ENCODE assay signal across 11 cellular contexts in the genomic region with DNA sequence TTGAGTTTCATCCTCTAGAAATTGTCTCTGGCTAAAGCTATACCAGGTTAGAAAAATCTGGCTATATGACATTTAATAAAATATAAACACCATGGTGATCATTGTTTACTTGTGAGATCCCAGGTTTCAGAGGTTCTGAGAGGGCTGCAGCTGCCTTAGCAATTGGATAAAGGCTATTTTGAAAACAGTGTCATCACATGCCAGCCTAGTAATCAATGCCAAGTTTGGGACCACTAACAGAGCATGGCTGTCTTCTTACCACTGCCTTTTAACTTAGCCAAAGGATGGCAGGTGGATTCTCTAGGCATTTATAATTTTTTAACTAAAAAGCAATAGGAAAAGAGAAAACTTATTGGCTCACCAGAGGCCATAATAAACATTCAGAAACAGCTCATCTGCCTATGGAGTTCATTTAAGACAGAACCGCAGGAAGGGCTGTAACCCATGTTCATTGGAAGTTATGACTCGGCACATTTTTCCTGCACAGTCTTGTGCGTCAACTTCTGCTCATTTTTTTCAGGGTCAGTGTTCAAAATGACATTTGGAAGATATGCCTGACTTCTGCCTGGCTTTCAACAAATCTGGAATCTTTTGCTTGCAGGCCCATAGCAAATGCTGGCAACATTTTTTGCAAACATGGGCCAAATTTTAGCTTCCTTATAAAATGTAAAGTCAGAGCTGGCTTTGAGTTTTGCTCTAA.
DNase-seq lines count a peak whose midpoint lies in the region; ATAC-seq and TF ChIP-seq lines count a peak whose summit lies in the region.
"Had no signal": no experiment of that assay in that cellular context is flagged by ENCODE, and none has a peak within 500 bp of the region (broad histone marks: within the 10 kb centered on the region; RNA-seq: fewer than 3 reads in every experiment).

No MANE protein-coding gene starts in this region.

- peaks cover 16% of the 10 kb centered on the region for H3K4me1 ChIP-seq in hepatocyte (ENCODE audit: insufficient read depth)
- peaks cover 13% of the 10 kb centered on the region for H3K4me1 ChIP-seq in stomach smooth muscle (ENCODE audit: control insufficient read depth, insufficient read depth, low read length)
- H3K4me1 ChIP-seq in naive thymus-derived CD4-positive, alpha-beta T cell (ENCODE audit: control insufficient read depth in 2 of 2, insufficient read depth in 2 of 2, low read length in 2 of 2) = no peaks in the 10 kb centered on the region

- no peak overlapping the region for H3K4me2 ChIP-seq in hepatocyte

- TF ChIP-seq CTCF in brain microvascular endothelial cell (IDR thresholded peaks at IDR 0.05; ENCODE audit: low read depth, low read length, missing control alignments) (no peak), hepatocyte (IDR thresholded peaks at IDR 0.05; ENCODE audit: poor library complexity) (no peak)

- POLR2A ChIA-PET in naive thymus-derived CD4-positive, alpha-beta T cell (lab: Charles Lee) = no interaction called here

- H3K27ac ChIP-seq in brain microvascular endothelial cell (peak overlapping the region; percentile 28), hepatocyte (peak overlapping the region; percentile 64), stomach smooth muscle (ENCODE audit: low read length) (peak overlapping the region; percentile 13)
- H3K27ac ChIP-seq in naive thymus-derived CD4-positive, alpha-beta T cell (ENCODE audit: low read depth, low read length) = no peak overlapping the region
- H3K27ac ChIP-seq: 22Rv1 had no signal

- H3K36me3 ChIP-seq in brain microvascular endothelial cell (replicated peaks) = no peaks in the 10 kb centered on the region
- H3K36me3 ChIP-seq in hepatocyte (replicated peaks; ENCODE audit: insufficient read depth, low read depth) = no peaks in the 10 kb centered on the region
- H3K36me3 ChIP-seq in stomach smooth muscle (ENCODE audit: control insufficient read depth in 2 of 2, insufficient read depth in 2 of 2, low read length in 2 of 2) = no peaks in the 10 kb centered on the region
- no peaks in the 10 kb centered on the region for H3K36me3 ChIP-seq in naive thymus-derived CD4-positive, alpha-beta T cell (ENCODE audit: control insufficient read depth in 2 of 3, insufficient read depth in 3 of 3, low read length in 3 of 3)

- in situ Hi-C loops in brain microvascular endothelial cell (cut with HindIII; ENCODE audit: low pct_ligation_motif_present, low sequenced_read_pairs) = no loop called here

- CTCF ChIA-PET in naive thymus-derived CD4-positive, alpha-beta T cell (lab: Charles Lee) = no interaction called here

- 51% methylated on average over 3 of the region's 3 CpGs for WGBS in hepatocyte (ENCODE audit: low lambda C conversion rate, missing lambda C conversion rate)

- DNase-seq in NCI-H1092 treated with DMSO at 0.1 percent for 48 hours (lab: John Stamatoyannopoulos, UW) = peak; percentile 40
- no peak for DNase-seq in NCI-H1092 (lab: John Stamatoyannopoulos, UW)
- peak; percentile 86 for DNase-seq in brain microvascular endothelial cell
- DNase-seq in hepatocyte (ENCODE audit: low spot score) = peak; percentile 57
- DNase-seq in GM19238 (ENCODE audit: insufficient read length, low spot score) = no peak
- no peak for DNase-seq in activated naive CD4-positive, alpha-beta T cell treated with anti-CD3 and anti-CD28 coated beads, Interleukin-2, amount 50 U/mL, for 72 hours (ENCODE audit: low spot score in 2 of 2)
- no peak for DNase-seq in naive thymus-derived CD4-positive, alpha-beta T cell
- DNase-seq: activated CD4-positive, alpha-beta T cell treated with anti-CD3 and anti-CD28 coated beads for 36 hours had no signal

- H3K4me3 Mint-ChIP-seq in naive thymus-derived CD4-positive, alpha-beta T cell = no peak overlapping the region
- H3K4me3 Mint-ChIP-seq: activated CD4-positive, alpha-beta T cell treated with anti-CD3 and anti-CD28 coated beads for 36 hours; IgD-negative memory B cell had no signal

- no peaks in the 10 kb centered on the region for H3K9me3 ChIP-seq in hepatocyte (ENCODE audit: low read depth)
- no peaks in the 10 kb centered on the region for H3K9me3 ChIP-seq in stomach smooth muscle (ENCODE audit: control insufficient read depth in 2 of 2, low read length in 2 of 2)
- H3K9me3 ChIP-seq in naive thymus-derived CD4-positive, alpha-beta T cell (ENCODE audit: control insufficient read depth in 2 of 3, low read length in 3 of 3) = no peaks in the 10 kb centered on the region

- peaks cover 0 to 12% of the 10 kb centered on the region in 2 donors for H3K9me3 Mint-ChIP-seq in activated naive CD4-positive, alpha-beta T cell treated with anti-CD3 and anti-CD28 coated beads, Interleukin-2, amount 50 U/mL, for 72 hours
- H3K9me3 Mint-ChIP-seq in naive thymus-derived CD4-positive, alpha-beta T cell = peaks cover 0 to 6% (median 0%) of the 10 kb centered on the region in 11 donors

- no peak overlapping the region for H3K27ac Mint-ChIP-seq in activated naive CD4-positive, alpha-beta T cell treated with anti-CD3 and anti-CD28 coated beads, Interleukin-2, amount 50 U/mL, for 72 hours
- no peak overlapping the region for H3K27ac Mint-ChIP-seq in naive thymus-derived CD4-positive, alpha-beta T cell
- H3K27ac Mint-ChIP-seq: activated CD4-positive, alpha-beta T cell treated with anti-CD3 and anti-CD28 coated beads for 36 hours; IgD-negative memory B cell had no signal

- H3K9ac ChIP-seq in stomach smooth muscle (ENCODE audit: low read length in 2 of 2) = no peak overlapping the region

- no peak overlapping the region for H2AFZ ChIP-seq in hepatocyte

- H3K9me2 ChIP-seq in hepatocyte (replicated peaks; ENCODE audit: insufficient read depth) = no peaks in the 10 kb centered on the region

- H4K20me1 ChIP-seq in hepatocyte (ENCODE audit: insufficient read depth, poor library complexity, severe bottlenecking) = no peaks in the 10 kb centered on the region

- H3K4me3 ChIP-seq in brain microvascular endothelial cell (ENCODE audit: low read depth, low read length) (no peak overlapping the region), hepatocyte (no peak overlapping the region), stomach smooth muscle (ENCODE audit: low read length in 2 of 2) (no peak overlapping the region)
- no peak overlapping the region for H3K4me3 ChIP-seq in naive thymus-derived CD4-positive, alpha-beta T cell (ENCODE audit: low read length)

- no peaks in the 10 kb centered on the region for H3K27me3 Mint-ChIP-seq in naive thymus-derived CD4-positive, alpha-beta T cell
- H3K27me3 Mint-ChIP-seq: activated CD4-positive, alpha-beta T cell treated with anti-CD3 and anti-CD28 coated beads for 36 hours; IgD-negative memory B cell had no signal

- peaks cover 0 to 9% (median 0%) of the 10 kb centered on the region in 7 donors for H3K4me1 Mint-ChIP-seq in naive thymus-derived CD4-positive, alpha-beta T cell
- H3K4me1 Mint-ChIP-seq: activated CD4-positive, alpha-beta T cell treated with anti-CD3 and anti-CD28 coated beads for 36 hours; IgD-negative memory B cell had no signal

- no peak for ATAC-seq in activated naive CD4-positive, alpha-beta T cell treated with anti-CD3 and anti-CD28 coated beads, Interleukin-2, amount 50 U/mL, for 72 hours
- ATAC-seq in naive thymus-derived CD4-positive, alpha-beta T cell = no peak
- ATAC-seq: activated CD4-positive, alpha-beta T cell treated with anti-CD3 and anti-CD28 coated beads for 36 hours had no signal

- intact Hi-C loops in naive thymus-derived CD4-positive, alpha-beta T cell (cut with micrococcal nuclease) = loop anchor here in 1 of 2 donors (10.0 kb wide), 1 partner anchor 478 kb away; the partner anchor contains the start of gene TBL1XR1

- no peaks in the 10 kb centered on the region for H3K79me2 ChIP-seq in hepatocyte

- peaks cover 0 to 11% of the 10 kb centered on the region in 2 donors for H3K36me3 Mint-ChIP-seq in activated naive CD4-positive, alpha-beta T cell treated with anti-CD3 and anti-CD28 coated beads, Interleukin-2, amount 50 U/mL, for 72 hours
- H3K36me3 Mint-ChIP-seq in naive thymus-derived CD4-positive, alpha-beta T cell = peaks cover 0 to 2% (median 0%) of the 10 kb centered on the region in 5 donors

- H3K27me3 ChIP-seq in brain microvascular endothelial cell (replicated peaks) (no peaks in the 10 kb centered on the region), hepatocyte (no peaks in the 10 kb centered on the region), stomach smooth muscle (ENCODE audit: control insufficient read depth in 1 of 2, insufficient read depth in 2 of 2, low read length in 2 of 2) (no peaks in the 10 kb centered on the region)
- H3K27me3 ChIP-seq in naive thymus-derived CD4-positive, alpha-beta T cell (ENCODE audit: control insufficient read depth in 2 of 2, insufficient read depth in 2 of 2, low read length in 2 of 2) = no peaks in the 10 kb centered on the region

Comparison
In these comparisons a context has a peak if more than half of its experiments do, and no peak if none do; other contexts are left out.
1. DNase-seq: peak in NCI-H1092 treated with DMSO at 0.1 percent for 48 hours (single experiment), brain microvascular endothelial cell (single experiment) and hepatocyte (single experiment); none in NCI-H1092 (single experiment), GM19238 (single experiment), activated naive CD4-positive, alpha-beta T cell treated with anti-CD3 and anti-CD28 coated beads, Interleukin-2, amount 50 U/mL, for 72 hours (0 of 2) and naive thymus-derived CD4-positive, alpha-beta T cell (0 of 9).